ENCODE assay signal across 8 cellular contexts in the genomic region with DNA sequence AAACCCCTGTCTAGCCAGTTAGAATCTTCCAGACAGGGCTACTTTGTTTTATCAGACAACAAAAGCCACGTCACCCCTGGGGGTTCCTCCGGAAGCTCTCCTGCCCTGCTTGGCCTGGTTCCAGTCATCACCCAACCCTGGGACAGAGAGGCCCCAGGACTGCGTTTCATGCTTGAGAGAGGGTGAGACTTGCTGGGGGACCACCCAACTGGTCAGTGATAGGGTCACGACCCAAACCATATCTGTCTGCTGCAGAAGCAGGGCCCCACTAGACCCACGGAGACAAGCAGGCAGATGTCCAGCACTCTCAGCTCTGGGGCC. TPM values are rescaled to one million over a fixed set of nuclear protein-coding genes. Genes with fewer than 3 reads are reported as not detected.
A peak's percentile ranks its signal among the peaks of the same experiment; 100 is the strongest.
DNase-seq lines count a peak whose midpoint lies in the region; ATAC-seq lines count a peak whose summit lies in the region.

No MANE protein-coding gene starts in this region.

- no peaks in the 10 kb centered on the region for H3K27me3 Mint-ChIP-seq in activated naive CD4-positive, alpha-beta T cell treated with anti-CD3 and anti-CD28 coated beads, Interleukin-2, amount 50 U/mL, for 24 hours

- peak overlapping the region; percentile 66 for H3K27ac ChIP-seq in KOPT-K1 (ENCODE audit: low read depth, low read length, poor library complexity, severe bottlenecking)

- peak; percentile 83 for DNase-seq in Daoy (ENCODE audit: low read depth)
- peak; percentile 81 for DNase-seq in hepatic stellate cell (ENCODE audit: low spot score)
- peak; percentile 18 for DNase-seq in stimulated activated CD8-positive, alpha-beta memory T cell treated with anti-CD3 and anti-CD28 coated beads, Interleukin-12 subunit alpha, Interleukin-12 subunit beta, amount 100 ng/mL, for 4 hours (ENCODE audit: low read depth)
- no peak for DNase-seq in NCI-H187 (lab: John Stamatoyannopoulos, UW)
- no peak for DNase-seq in activated CD4-positive, CD25-positive, alpha-beta regulatory T cell (lab: John Stamatoyannopoulos, UW)

- peaks cover under 1% of the 10 kb centered on the region for H3K36me3 Mint-ChIP-seq in activated naive CD4-positive, alpha-beta T cell treated with anti-CD3 and anti-CD28 coated beads, Interleukin-2, amount 50 U/mL, for 24 hours

- H3K27ac Mint-ChIP-seq in activated naive CD4-positive, alpha-beta T cell treated with anti-CD3 and anti-CD28 coated beads, Interleukin-2, amount 50 U/mL, for 24 hours: no peak overlapping the region

- peaks cover 27% of the 10 kb centered on the region; the same call in 1 of the 2 replicates for H3K36me3 ChIP-seq in KOPT-K1 (ENCODE audit: insufficient read depth, low read length)

- H3K4me1 Mint-ChIP-seq in activated naive CD4-positive, alpha-beta T cell treated with anti-CD3 and anti-CD28 coated beads, Interleukin-2, amount 50 U/mL, for 24 hours: peaks cover 16% of the 10 kb centered on the region

- no peaks in the 10 kb centered on the region for H3K9me3 ChIP-seq in KOPT-K1 (ENCODE audit: insufficient read depth, low read length, poor library complexity, severe bottlenecking)

- no peak for ATAC-seq in GM18861 (IDR thresholded peaks at IDR 0.05; ENCODE audit: unreplicated experiment)

- no peaks in the 10 kb centered on the region for H3K9me3 Mint-ChIP-seq in activated naive CD4-positive, alpha-beta T cell treated with anti-CD3 and anti-CD28 coated beads, Interleukin-2, amount 50 U/mL, for 24 hours

- peak overlapping the region; percentile 66 for H3K4me3 Mint-ChIP-seq in activated naive CD4-positive, alpha-beta T cell treated with anti-CD3 and anti-CD28 coated beads, Interleukin-2, amount 50 U/mL, for 24 hours

RNA-seq across cellular contexts. Expression of a gene that starts 1.2 kb away (rescaled TPM):
- total RNA-seq in Daoy (2014; rRNA removed; shearing (Covaris generic)): 68.6 and 73.1 TPM in 2 replicates

RNA-seq across cellular contexts. Expression of a gene that starts 3.9 kb away (rescaled TPM):
- total RNA-seq in Daoy (2014; rRNA removed; shearing (Covaris generic)): 3.8 and 13.9 TPM in 2 replicates

RNA-seq across cellular contexts. Expression of a gene that starts 37.3 kb away (rescaled TPM):
- not detected in 2 replicates for total RNA-seq in Daoy (2014; rRNA removed; shearing (Covaris generic))

Comparison
In these comparisons a context has a peak if more than half of its experiments do, and no peak if none do; other contexts are left out.
1. DNase-seq: peak in Daoy (single experiment), hepatic stellate cell (single experiment) and stimulated activated CD8-positive, alpha-beta memory T cell treated with anti-CD3 and anti-CD28 coated beads, Interleukin-12 subunit alpha, Interleukin-12 subunit beta, amount 100 ng/mL, for 4 hours (single experiment); none in NCI-H187 (0 of 2) and activated CD4-positive, CD25-positive, alpha-beta regulatory T cell (0 of 4).